8 cellular contexts compared by ENCODE assay signal in the genomic region with DNA sequence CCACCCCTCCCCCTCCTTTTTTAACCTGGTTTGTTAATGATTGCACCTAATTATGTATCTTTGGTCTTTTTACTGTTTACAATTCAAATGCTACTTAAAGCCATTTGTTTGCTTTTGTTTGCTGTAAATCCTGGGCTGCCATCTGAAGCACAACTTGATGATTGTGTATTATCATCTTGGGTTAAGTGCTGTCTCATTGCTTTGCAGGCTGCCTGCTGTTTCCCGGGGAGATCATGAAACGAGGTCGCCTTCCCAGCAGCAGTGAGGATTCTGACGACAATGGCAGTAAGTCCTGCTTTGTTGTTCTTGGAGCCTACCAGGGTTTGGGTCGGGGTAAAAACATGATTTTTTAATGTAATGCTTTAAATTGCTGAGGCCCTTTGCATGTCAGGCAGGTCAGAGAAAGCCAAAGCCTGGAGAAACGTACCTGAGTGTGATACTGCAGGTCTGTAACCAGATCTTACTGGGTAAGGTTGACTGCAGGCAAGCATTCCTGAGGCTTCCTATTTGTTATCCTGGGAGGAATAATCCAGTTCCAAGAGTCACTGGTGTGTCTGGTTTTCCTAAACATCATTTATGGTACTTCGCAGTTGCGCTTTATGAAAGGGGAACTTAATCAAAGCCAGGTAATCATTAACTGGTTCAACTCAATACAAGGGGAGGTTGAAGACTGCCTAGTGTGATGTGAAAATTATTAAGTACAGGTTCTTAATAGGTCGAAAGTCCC. TPM values are rescaled to one million over a fixed set of nuclear protein-coding genes. Genes with fewer than 3 reads are reported as not detected.
A peak's percentile ranks its signal among the peaks of the same experiment; 100 is the strongest.
DNase-seq lines count a peak whose midpoint lies in the region; ATAC-seq, FAIRE-seq and TF ChIP-seq lines count a peak whose summit lies in the region.

No MANE protein-coding gene starts in this region.

- H3K27me3 ChIP-seq in A673 (replicated peaks; ENCODE audit: insufficient read depth, low read depth, low read length, poor library complexity) (no peaks in the 10 kb centered on the region), endodermal cell (ENCODE audit: control insufficient read depth, insufficient read depth, low read length, poor library complexity, severe bottlenecking) (no peaks in the 10 kb centered on the region), skeletal muscle tissue (ENCODE audit: control insufficient read depth in 3 of 3, insufficient read depth in 3 of 3, low read length in 3 of 3) (no peaks in the 10 kb centered on the region), breast epithelium (no peaks in the 10 kb centered on the region)

- H3K9me3 Mint-ChIP-seq in endodermal cell, result no peaks in the 10 kb centered on the region

- peaks cover 33% of the 10 kb centered on the region for H3K36me3 Mint-ChIP-seq in endodermal cell (ENCODE audit: low read depth)

- peak overlapping the region; percentile 93 for H3K27ac Mint-ChIP-seq in endodermal cell

- peak; percentile 41 for DNase-seq in A673 (ENCODE audit: low spot score)
- DNase-seq in GM19239 (ENCODE audit: insufficient read length, low spot score), result no peak
- peak; percentile 51 for DNase-seq in NCI-H1436 (lab: John Stamatoyannopoulos, UW)
- peak; percentile 91 for DNase-seq in endodermal cell
- no peak for DNase-seq in breast epithelium (ENCODE audit: low spot score in 2 of 2)

- POLR2A ChIA-PET in A673 (lab: Charles Lee; ENCODE audit: low non-redundant PET), result no interaction called here

- peak; percentile 85 for FAIRE-seq in GM19239 (lab: Jason Lieb, UNC)

- 27 to 40% methylated on average over 3 to 9 of the region's 9 CpGs for WGBS in endodermal cell (ENCODE audit: insufficient coverage in 1 of 2, insufficient read length in 1 of 2), 2 experiments

- CTCF ChIA-PET in A673 (lab: Charles Lee), result no interaction called here

- BruUV-seq in A673 (replicated peaks; lab: Mats Ljungman, UMichigan), result no TSS peak

- peaks cover 29% of the 10 kb centered on the region for H3K4me1 ChIP-seq in A673 (ENCODE audit: insufficient read depth, low read length, poor library complexity, severe bottlenecking)
- H3K4me1 ChIP-seq in endodermal cell (ENCODE audit: control insufficient read depth, insufficient read depth, low read length), result peaks cover 40% of the 10 kb centered on the region
- H3K4me1 ChIP-seq in skeletal muscle tissue (ENCODE audit: control insufficient read depth in 3 of 3, insufficient read depth in 3 of 3, low read length in 3 of 3), result peaks cover 21 to 41% (median 27%) of the 10 kb centered on the region in 3 donors
- peaks cover 4 to 11% of the 10 kb centered on the region in 2 donors for H3K4me1 ChIP-seq in breast epithelium

- H3K9ac ChIP-seq in endodermal cell (ENCODE audit: extremely low read depth, low read length, poor library complexity, severe bottlenecking), result peak overlapping the region; percentile 82
- H3K9ac ChIP-seq in skeletal muscle tissue (ENCODE audit: low read depth in 1 of 3, low read length in 3 of 3), result no peak overlapping the region

- peaks cover 2% of the 10 kb centered on the region for H3K36me3 ChIP-seq in A673 (ENCODE audit: insufficient read depth, low read length, poor library complexity, severe bottlenecking)
- H3K36me3 ChIP-seq in endodermal cell (ENCODE audit: control insufficient read depth, insufficient read depth, low read length), result peaks cover 53% of the 10 kb centered on the region
- H3K36me3 ChIP-seq in skeletal muscle tissue (ENCODE audit: control insufficient read depth in 3 of 3, insufficient read depth in 3 of 3, low read length in 3 of 3), result no peaks in the 10 kb centered on the region
- H3K36me3 ChIP-seq in breast epithelium, result no peaks in the 10 kb centered on the region

- ATAC-seq in HG03521 (IDR thresholded peaks at IDR 0.05; ENCODE audit: unreplicated experiment) (no peak), GM18519 (IDR thresholded peaks at IDR 0.05; ENCODE audit: low FRiP score, unreplicated experiment) (no peak)

- no peak overlapping the region for H3K4me3 ChIP-seq in A673 (ENCODE audit: low read depth, low read length, poor library complexity, severe bottlenecking)
- peak overlapping the region; percentile 73 for H3K4me3 ChIP-seq in endodermal cell (ENCODE audit: low read length)
- H3K4me3 ChIP-seq in skeletal muscle tissue (ENCODE audit: low read length in 3 of 3), result no peak overlapping the region
- no peak overlapping the region for H3K4me3 ChIP-seq in breast epithelium

- H3K9me3 ChIP-seq in A673 (ENCODE audit: low read depth, low read length, poor library complexity, severe bottlenecking) (no peaks in the 10 kb centered on the region), endodermal cell (ENCODE audit: control insufficient read depth, low read length) (peaks cover 5% of the 10 kb centered on the region), skeletal muscle tissue (ENCODE audit: control insufficient read depth in 3 of 3, low read length in 3 of 3) (no peaks in the 10 kb centered on the region), breast epithelium (no peaks in the 10 kb centered on the region)

- TF ChIP-seq CTCF in A673 (conservative IDR thresholded peaks at IDR 0.05; ENCODE audit: low read depth, low read length), result no peak
- TF ChIP-seq CTCF in endodermal cell (conservative IDR thresholded peaks at IDR 0.05), result no peak
- TF ChIP-seq CTCF in breast epithelium (IDR thresholded peaks at IDR 0.05), result no peak

- H3K4me1 Mint-ChIP-seq in endodermal cell, result peaks cover 63% of the 10 kb centered on the region

- H3K27me3 Mint-ChIP-seq in endodermal cell (ENCODE audit: insufficient read depth), result no peaks in the 10 kb centered on the region

- H3K27ac ChIP-seq in A673 (ENCODE audit: low read depth, low read length, poor library complexity, severe bottlenecking) (no peak overlapping the region), endodermal cell (ENCODE audit: low read depth, low read length) (peak overlapping the region; percentile 77), skeletal muscle tissue (ENCODE audit: low read depth, low read length) (peak overlapping the region; percentile 28), breast epithelium (no peak overlapping the region)

- no peak for TF ChIP-seq POLR2A in breast epithelium (IDR thresholded peaks at IDR 0.05)

- intact Hi-C loops in A673 (cut with micrococcal nuclease; ENCODE audit: unreplicated experiment) (no loop called here), breast epithelium (cut with DNase I; ENCODE audit: low total_unique reads) (no loop called here)

- peak overlapping the region; percentile 36 for H3K4me3 Mint-ChIP-seq in endodermal cell

RNA-seq across cellular contexts. Expression of a gene that starts 22.2 kb away (rescaled TPM):
- total RNA-seq in A673 (2021) (39.3 and 40.8 TPM in 2 replicates), endodermal cell (10 to 100 TPM; 48.5 to 50.8 TPM), skeletal muscle tissue (23.0 TPM), breast epithelium (10 to 100 TPM; 51.2 to 86.7 (median 62.6) TPM)
- 29.2 TPM for polyA plus RNA-seq in endodermal cell (2013, experiment 1 of 2)
- 23.9 TPM for polyA plus RNA-seq in endodermal cell (2013, experiment 2 of 2)

Comparison
In these comparisons a context has a peak if more than half of its experiments do, and no peak if none do; other contexts are left out.
1. DNase-seq: peak in A673 (single experiment), NCI-H1436 (single experiment) and endodermal cell (single experiment); none in GM19239 (single experiment) and breast epithelium (0 of 2).
2. H3K27ac ChIP-seq: peak in endodermal cell (single experiment) and skeletal muscle tissue (single experiment); none in A673 (single experiment) and breast epithelium (0 of 2).